ENCODE assay signal across 8 cellular contexts in the genomic region with DNA sequence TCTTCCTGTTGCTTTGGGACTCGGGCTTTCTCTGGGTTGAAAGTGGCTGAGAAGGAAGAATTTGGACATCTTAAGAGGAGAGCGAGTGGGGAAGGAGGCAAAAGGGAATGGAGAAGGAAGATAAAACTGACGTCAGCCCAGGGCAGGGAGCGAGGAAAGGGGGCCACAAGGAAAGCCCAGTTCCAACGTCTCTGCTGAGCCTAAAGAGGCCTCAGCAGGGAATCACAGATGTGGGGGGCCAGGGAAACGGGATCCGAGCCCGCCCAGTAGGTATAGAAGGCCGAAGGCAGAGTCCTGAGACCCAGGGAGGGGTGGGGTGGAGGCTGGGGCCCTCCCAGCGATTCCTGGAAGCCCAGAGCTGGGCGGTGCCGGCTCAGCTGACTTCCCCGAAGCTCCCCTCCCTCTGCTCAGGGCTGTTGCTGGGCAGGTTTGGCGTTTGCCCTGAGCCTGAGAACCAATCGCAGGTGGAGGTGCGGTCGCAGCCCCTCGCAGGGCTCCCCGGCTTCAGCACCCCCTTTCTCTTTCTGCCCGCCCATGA. TPM values are rescaled to one million over a fixed set of nuclear protein-coding genes. Genes with fewer than 3 reads are reported as not detected.
DNase-seq lines count a peak whose midpoint lies in the region; TF ChIP-seq lines count a peak whose summit lies in the region.

No MANE protein-coding gene starts in this region.

- peaks cover 30% of the 10 kb centered on the region for H3K4me1 ChIP-seq in ES-I3 (ENCODE audit: insufficient read depth, low read length)

- no peak for TF ChIP-seq CTCF in brain (conservative IDR thresholded peaks at IDR 0.05)

- H3K4me3 ChIP-seq in iPS-11a (ENCODE audit: low read depth, low read length) (peak overlapping the region; percentile 55), skeletal muscle cell (ENCODE audit: low read depth, low read length) (peak overlapping the region; percentile 48)

- H3K4me3 Mint-ChIP-seq in brain = peak overlapping the region; percentile 86 to 94 (median 89)

- H3K36me3 Mint-ChIP-seq in brain = no peaks in the 10 kb centered on the region

- no peaks in the 10 kb centered on the region for H3K27me3 Mint-ChIP-seq in brain

- H3K4me1 Mint-ChIP-seq in brain = peaks cover 66% of the 10 kb centered on the region

- H3K9ac ChIP-seq in ES-I3 (ENCODE audit: low read depth, low read length) = peak overlapping the region; percentile 75

- no peaks in the 10 kb centered on the region for H3K9me3 Mint-ChIP-seq in brain

- DNase-seq in HCEC 1CT = peak; percentile 92
- peak; percentile 67 for DNase-seq in NCI-H1694 treated with DMSO at 0.1 percent for 48 hours (lab: John Stamatoyannopoulos, UW)
- DNase-seq in UCSD-AML1 (lab: John Stamatoyannopoulos, UW; ENCODE audit: unreplicated experiment) = peak; percentile 91
- peak; percentile 88 for DNase-seq in skeletal muscle cell (ENCODE audit: low read depth)
- DNase-seq in HPDE6-E6E7 (ENCODE audit: extremely low spot score) = no peak

- no peaks in the 10 kb centered on the region for H3K36me3 ChIP-seq in ES-I3 (ENCODE audit: insufficient read depth, low read length)

- H3K9me3 ChIP-seq in ES-I3 (ENCODE audit: control insufficient read depth, insufficient read depth, low read length) = no peaks in the 10 kb centered on the region

- H3K27ac Mint-ChIP-seq in brain = peak overlapping the region; percentile 95 to 100 (median 99)

RNA-seq across cellular contexts. Expression of a gene that starts 12.7 kb away (rescaled TPM):
- polyA plus RNA-seq in brain (ENCODE audit: insufficient read depth, low read depth, low replicate concordance) = 2.4 TPM

RNA-seq across cellular contexts. Expression of a gene that starts 17.5 kb away (rescaled TPM):
- 95.9 TPM for polyA plus RNA-seq in brain (ENCODE audit: insufficient read depth, low read depth, low replicate concordance)

RNA-seq across cellular contexts. Expression of a gene that starts 46.3 kb away (rescaled TPM):
- polyA plus RNA-seq in brain (ENCODE audit: insufficient read depth, low read depth, low replicate concordance) = not detected

RNA-seq across cellular contexts. Expression of a gene that starts 54.0 kb away (rescaled TPM):
- polyA plus RNA-seq in brain (ENCODE audit: insufficient read depth, low read depth, low replicate concordance) = 7.3 TPM
